In genomic region chr12:25497021-25497420, GRCh38 we compare ENCODE assay signal across 27 cellular contexts. TPM values are rescaled to one million over a fixed set of nuclear protein-coding genes. Genes with fewer than 3 reads are reported as not detected.
A peak's percentile ranks its signal among the peaks of the same experiment; 100 is the strongest.
DNase-seq lines count a peak whose midpoint lies in the region; ATAC-seq, FAIRE-seq and TF ChIP-seq lines count a peak whose summit lies in the region.
"Had no signal": no experiment of that assay in that cellular context is flagged by ENCODE, and none has a peak within 500 bp of the region (broad histone marks: within the 10 kb centered on the region; RNA-seq: fewer than 3 reads in every experiment).

No MANE protein-coding gene starts in this region.

- CTCF ChIA-PET in MCF 10A (lab: Yijun Ruan, JAX) (no interaction called here), mammary epithelial cell (lab: Charles Lee; ENCODE audit: low non-redundant PET) (no interaction called here)

- WGBS in mammary epithelial cell (ENCODE audit: low coverage, missing lambda C conversion rate) = 76% methylated on average over 7 of the region's 7 CpGs
- WGBS in hepatocyte (ENCODE audit: low lambda C conversion rate, missing lambda C conversion rate) = 90% methylated on average over 7 of the region's 7 CpGs

- H3K4me1 ChIP-seq in mammary epithelial cell (ENCODE audit: insufficient read depth, low read length) (peaks cover 27% of the 10 kb centered on the region), astrocyte (ENCODE audit: insufficient read depth, low read length) (peaks cover 17% of the 10 kb centered on the region), hepatocyte (ENCODE audit: insufficient read depth) (peaks cover 9% of the 10 kb centered on the region)
- H3K4me1 ChIP-seq: upper lobe of right lung had no signal

- H3K79me2 ChIP-seq in mammary epithelial cell (ENCODE audit: insufficient read depth, low read length) = no peaks in the 10 kb centered on the region
- no peaks in the 10 kb centered on the region for H3K79me2 ChIP-seq in astrocyte (ENCODE audit: insufficient read depth, low read length)
- no peaks in the 10 kb centered on the region for H3K79me2 ChIP-seq in hepatocyte

- no peak overlapping the region for H3K4me3 ChIP-seq in mammary epithelial cell (replicated peaks in 1 of 3; ENCODE audit: insufficient read depth in 1 of 3, low read depth in 2 of 3, low read length in 3 of 3)
- no peak overlapping the region for H3K4me3 ChIP-seq in astrocyte (ENCODE audit: insufficient read depth, low read depth, low read length)
- no peak overlapping the region for H3K4me3 ChIP-seq in hepatocyte
- H3K4me3 ChIP-seq: GM12878, upper lobe of right lung had no signal

- no peaks in the 10 kb centered on the region for H3K27me3 ChIP-seq in mammary epithelial cell (ENCODE audit: insufficient read depth, low read length)
- no peaks in the 10 kb centered on the region for H3K27me3 ChIP-seq in astrocyte (ENCODE audit: insufficient read depth, low read length)
- no peaks in the 10 kb centered on the region for H3K27me3 ChIP-seq in hepatocyte
- H3K27me3 ChIP-seq: upper lobe of right lung had no signal

- in situ Hi-C loops in mammary epithelial cell (cut with MboI; ENCODE audit: low sequenced_read_pairs in 2 of 2) = no loop called here

- H3K36me3 Mint-ChIP-seq in MCF 10A (ENCODE audit: insufficient read depth, unreplicated experiment) (peaks cover 7% of the 10 kb centered on the region), astrocyte (ENCODE audit: low read depth, unreplicated experiment) (no peaks in the 10 kb centered on the region), T-helper 17 cell (ENCODE audit: low read depth) (no peaks in the 10 kb centered on the region)
- H3K36me3 Mint-ChIP-seq: T-cell had no signal

- no peak overlapping the region for H3K4me2 ChIP-seq in mammary epithelial cell (ENCODE audit: insufficient read depth, low read depth, low read length)
- no peak overlapping the region for H3K4me2 ChIP-seq in astrocyte (ENCODE audit: low read length)
- no peak overlapping the region for H3K4me2 ChIP-seq in hepatocyte

- no peak overlapping the region for H2AFZ ChIP-seq in mammary epithelial cell (ENCODE audit: low read depth, low read length)
- H2AFZ ChIP-seq in astrocyte (ENCODE audit: low read depth, low read length) = no peak overlapping the region
- H2AFZ ChIP-seq in hepatocyte = no peak overlapping the region

- H3K27ac ChIP-seq in mammary epithelial cell (ENCODE audit: insufficient read depth, low read depth, low read length) (no peak overlapping the region), astrocyte (ENCODE audit: low read depth, low read length) (no peak overlapping the region), hepatocyte (peak overlapping the region; percentile 56)
- H3K27ac ChIP-seq: upper lobe of right lung had no signal

- FAIRE-seq in astrocyte (lab: Jason Lieb, UNC) = no peak
- FAIRE-seq: GM12878, H54, small intestine had no signal

- dilution Hi-C loops in mammary epithelial cell (cut with HindIII; ENCODE audit: low sequenced_read_pairs) = no loop called here

- BruUV-seq in MCF 10A (replicated peaks; lab: Mats Ljungman, UMichigan) (no TSS peak), mammary epithelial cell (replicated peaks; lab: Mats Ljungman, UMichigan) (no TSS peak)

- POLR2A ChIA-PET in MCF 10A (lab: Yijun Ruan, JAX) = no interaction called here

- intact Hi-C loops in MCF 10A (cut with micrococcal nuclease) = no loop called here
- intact Hi-C loops in mammary epithelial cell (cut with micrococcal nuclease) = loop anchor here (5.0 kb wide), 1 partner anchor 460 kb away; the partner anchor contains the start of gene RASSF8

- no peak overlapping the region for H3K4me3 Mint-ChIP-seq in MCF 10A (ENCODE audit: unreplicated experiment)
- no peak overlapping the region for H3K4me3 Mint-ChIP-seq in astrocyte (ENCODE audit: unreplicated experiment)
- no peak overlapping the region for H3K4me3 Mint-ChIP-seq in T-helper 17 cell
- H3K4me3 Mint-ChIP-seq: activated CD8-positive, alpha-beta T cell treated with anti-CD3 and anti-CD28 coated beads, Interleukin-2, amount 10 ng/mL, durations not matched to agents 7 days and 5 days; activated naive CD4-positive, alpha-beta T cell treated with anti-CD3 and anti-CD28 coated beads for 36 hours; activated T-cell treated with anti-CD3 and anti-CD28 coated beads, Interleukin-2, amount 50 U/mL, for 24 hours; neural crest cell; stimulated activated naive CD8-positive, alpha-beta T cell treated with anti-CD3 and anti-CD28 coated beads, Interleukin-15, amount 100 ng/mL, for 72 hours; T-cell had no signal

- no peaks in the 10 kb centered on the region for H4K20me1 ChIP-seq in mammary epithelial cell (ENCODE audit: insufficient read depth, low read length)
- no peaks in the 10 kb centered on the region for H4K20me1 ChIP-seq in astrocyte (ENCODE audit: insufficient read depth, low read length)
- H4K20me1 ChIP-seq in hepatocyte (ENCODE audit: insufficient read depth, poor library complexity, severe bottlenecking) = no peaks in the 10 kb centered on the region

- peaks cover 9% of the 10 kb centered on the region for H3K4me1 Mint-ChIP-seq in MCF 10A (ENCODE audit: insufficient read depth, unreplicated experiment)
- H3K4me1 Mint-ChIP-seq in astrocyte (ENCODE audit: low read depth, unreplicated experiment) = peaks cover 23% of the 10 kb centered on the region
- no peaks in the 10 kb centered on the region for H3K4me1 Mint-ChIP-seq in T-helper 17 cell
- H3K4me1 Mint-ChIP-seq: stimulated activated naive CD8-positive, alpha-beta T cell treated with anti-CD3 and anti-CD28 coated beads, Interleukin-15, amount 100 ng/mL, for 72 hours had no signal

- H3K27ac Mint-ChIP-seq in MCF 10A (ENCODE audit: low read depth, unreplicated experiment) (no peak overlapping the region), astrocyte (ENCODE audit: unreplicated experiment) (no peak overlapping the region), T-helper 17 cell (no peak overlapping the region)
- H3K27ac Mint-ChIP-seq: activated CD8-positive, alpha-beta T cell treated with anti-CD3 and anti-CD28 coated beads, Interleukin-2, amount 10 ng/mL, durations not matched to agents 7 days and 5 days; activated naive CD4-positive, alpha-beta T cell treated with anti-CD3 and anti-CD28 coated beads for 36 hours; activated T-cell treated with anti-CD3 and anti-CD28 coated beads, Interleukin-2, amount 50 U/mL, for 24 hours; stimulated activated naive CD8-positive, alpha-beta T cell treated with anti-CD3 and anti-CD28 coated beads, Interleukin-15, amount 100 ng/mL, for 72 hours; T-cell had no signal

- ATAC-seq in T-helper 17 cell (no peak), HG02852 (IDR thresholded peaks at IDR 0.05; ENCODE audit: unreplicated experiment) (no peak)
- ATAC-seq: activated CD8-positive, alpha-beta T cell treated with anti-CD3 and anti-CD28 coated beads, Interleukin-2, amount 10 ng/mL, durations not matched to agents 7 days and 5 days; GM12878; stimulated activated naive CD8-positive, alpha-beta T cell treated with anti-CD3 and anti-CD28 coated beads, Interleukin-15, amount 100 ng/mL, for 72 hours; upper lobe of right lung had no signal

- DNase-seq in MCF 10A (ENCODE audit: unreplicated experiment) (peak; percentile 70), mammary epithelial cell (no peak), astrocyte (ENCODE audit: low read depth) (peak; percentile 48), hepatocyte (ENCODE audit: low spot score) (no peak), HUDEP-2 (lab: John Stamatoyannopoulos, UW; ENCODE audit: unreplicated experiment in 76 of 76) (no peak), NCI-H446 (lab: John Stamatoyannopoulos, UW) (no peak), T-helper 17 cell (no peak)
- DNase-seq: activated CD8-positive, alpha-beta T cell treated with anti-CD3 and anti-CD28 coated beads, Interleukin-2, amount 10 ng/mL, durations not matched to agents 7 days and 5 days; activated naive CD4-positive, alpha-beta T cell treated with anti-CD3 and anti-CD28 coated beads for 36 hours; activated T-cell treated with anti-CD3 and anti-CD28 coated beads, Interleukin-2, amount 50 U/mL, for 24 hours; C1 segment of cervical spinal cord; DMS 273 treated with DMSO at 0.1 percent for 48 hours; GDM1; IMR-90; NCI-H2081; Right ventricle myocardium superior; small intestine; stimulated activated CD4-positive, alpha-beta T cell treated with anti-CD3 and anti-CD28 coated beads, Interleukin-4, amount 100 ng/mL, for 1 hour; stimulated activated naive CD8-positive, alpha-beta T cell treated with anti-CD3 and anti-CD28 coated beads, Interleukin-15, amount 100 ng/mL, for 72 hours; T-cell; upper lobe of right lung had no signal

- H3K9ac ChIP-seq in mammary epithelial cell (ENCODE audit: insufficient read depth, low read length) (no peak overlapping the region), astrocyte (ENCODE audit: low read length) (no peak overlapping the region)

- H3K36me3 ChIP-seq in mammary epithelial cell (ENCODE audit: insufficient read depth, low read length) = no peaks in the 10 kb centered on the region
- H3K36me3 ChIP-seq in astrocyte (ENCODE audit: insufficient read depth, low read length) = no peaks in the 10 kb centered on the region
- H3K36me3 ChIP-seq in hepatocyte (replicated peaks; ENCODE audit: insufficient read depth, low read depth) = no peaks in the 10 kb centered on the region
- H3K36me3 ChIP-seq: upper lobe of right lung had no signal

- TF ChIP-seq CTCF in MCF 10A (IDR thresholded peaks at IDR 0.05; ENCODE audit: unreplicated experiment) = no peak
- no peak for TF ChIP-seq CTCF in mammary epithelial cell (conservative IDR thresholded peaks at IDR 0.05 in 1 of 2, IDR thresholded peaks at IDR 0.05 in 1 of 2; ENCODE audit: extremely low read depth in 1 of 2, insufficient read depth in 1 of 2, low read depth in 1 of 2, low read length in 2 of 2)
- TF ChIP-seq CTCF in astrocyte (IDR thresholded peaks at IDR 0.05; ENCODE audit: insufficient read depth, low read depth, low read length) = no peak
- no peak for TF ChIP-seq CTCF in hepatocyte (IDR thresholded peaks at IDR 0.05; ENCODE audit: poor library complexity)

- no peaks in the 10 kb centered on the region for H3K9me3 Mint-ChIP-seq in MCF 10A (ENCODE audit: unreplicated experiment)
- H3K9me3 Mint-ChIP-seq in astrocyte (ENCODE audit: unreplicated experiment) = peaks cover 6% of the 10 kb centered on the region
- H3K9me3 Mint-ChIP-seq: activated naive CD4-positive, alpha-beta T cell treated with anti-CD3 and anti-CD28 coated beads for 36 hours; activated T-cell treated with anti-CD3 and anti-CD28 coated beads, Interleukin-2, amount 50 U/mL, for 24 hours; stimulated activated naive CD8-positive, alpha-beta T cell treated with anti-CD3 and anti-CD28 coated beads, Interleukin-15, amount 100 ng/mL, for 72 hours had no signal

- H3K27me3 Mint-ChIP-seq in MCF 10A (ENCODE audit: insufficient read depth, unreplicated experiment) = no peaks in the 10 kb centered on the region
- no peaks in the 10 kb centered on the region for H3K27me3 Mint-ChIP-seq in astrocyte (ENCODE audit: low read depth, unreplicated experiment)
- peaks cover 35% of the 10 kb centered on the region for H3K27me3 Mint-ChIP-seq in T-helper 17 cell
- H3K27me3 Mint-ChIP-seq: T-cell had no signal

- peaks cover 4% of the 10 kb centered on the region for H3K9me3 ChIP-seq in mammary epithelial cell (replicated peaks; ENCODE audit: insufficient read depth, low read length)
- no peaks in the 10 kb centered on the region for H3K9me3 ChIP-seq in astrocyte (ENCODE audit: insufficient read depth, low read depth, low read length)
- no peaks in the 10 kb centered on the region for H3K9me3 ChIP-seq in hepatocyte (ENCODE audit: low read depth)
- no peaks in the 10 kb centered on the region for H3K9me3 ChIP-seq in T-helper 17 cell (ENCODE audit: control insufficient read depth, low read length, poor library complexity, severe bottlenecking)
- H3K9me3 ChIP-seq: upper lobe of right lung had no signal

- no peaks in the 10 kb centered on the region for H3K9me2 ChIP-seq in hepatocyte (replicated peaks; ENCODE audit: insufficient read depth)

RNA-seq across cellular contexts. Expression of gene LMNTD1, which starts 56.1 kb away (rescaled TPM):
- not detected in 2 replicates for total RNA-seq in MCF 10A (2022)
- total RNA-seq in mammary epithelial cell = 1 to 10 TPM in 1 of 2 donors, under 1 TPM in 1; 0.33 to 1.2 TPM
- polyA plus RNA-seq in mammary epithelial cell = 0.28 TPM
- polyA minus RNA-seq in mammary epithelial cell = not detected
- total RNA-seq in astrocyte = not detected in 2 replicates
- total RNA-seq in hepatocyte = 0.87 TPM in 1 of 2 replicates, not detected in the other
- 0.55 TPM in 1 of 2 replicates, not detected in the other for polyA plus RNA-seq in hepatocyte
- total RNA-seq in T-helper 17 cell = not detected
- total RNA-seq: A673; activated CD8-positive, alpha-beta T cell treated with anti-CD3 and anti-CD28 coated beads, Interleukin-2, amount 10 ng/mL, durations not matched to agents 7 days and 5 days; activated naive CD4-positive, alpha-beta T cell treated with anti-CD3 and anti-CD28 coated beads for 36 hours; GM12878; neural crest cell; posterior vena cava; Right ventricle myocardium superior; T-cell; upper lobe of right lung had no signal
- polyA plus RNA-seq: GM12878, small intestine had no signal

Comparison
In these comparisons a context has a peak if more than half of its experiments do, and no peak if none do; other contexts are left out.
1. DNase-seq: peak in MCF 10A (single experiment) and astrocyte (single experiment); none in mammary epithelial cell (single experiment), hepatocyte (single experiment), HUDEP-2 (0 of 76), NCI-H446 (0 of 2) and T-helper 17 cell (0 of 3).